Comparison of ENCODE assay signal across 28 cellular contexts in the genomic region with DNA sequence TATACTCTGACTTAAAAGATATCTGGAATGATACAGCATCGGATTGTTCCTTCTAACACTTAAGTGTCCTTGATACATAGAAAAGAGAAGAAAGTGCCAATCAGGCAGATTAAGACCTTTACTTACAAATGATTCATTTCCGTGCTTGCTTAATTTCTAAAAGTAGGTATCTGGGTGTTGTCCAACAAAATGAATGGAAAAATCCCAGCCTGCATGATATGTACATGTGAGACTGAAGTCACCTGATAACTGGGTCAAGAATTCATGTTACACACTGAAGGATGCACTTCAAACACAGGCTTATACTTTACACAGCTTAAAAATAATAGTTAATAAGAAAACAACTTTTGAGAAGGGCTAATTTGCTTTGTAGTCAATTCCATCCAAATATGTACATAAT. TPM values are rescaled to one million over a fixed set of nuclear protein-coding genes. Genes with fewer than 3 reads are reported as not detected.
"Had no signal": no experiment of that assay in that cellular context is flagged by ENCODE, and none has a peak within 500 bp of the region (broad histone marks: within the 10 kb centered on the region; RNA-seq: fewer than 3 reads in every experiment).

No MANE protein-coding gene starts in this region.

- H3K9me3 ChIP-seq: colonic mucosa, right lobe of liver, stomach, suprapubic skin, transverse colon, vagina had no signal

- H3K4me3 ChIP-seq: colonic mucosa, dorsolateral prefrontal cortex, right lobe of liver, skin epidermis, stomach, suprapubic skin, transverse colon, vagina had no signal

- ATAC-seq: activated CD8-positive, alpha-beta T cell treated with anti-CD3 and anti-CD28 coated beads, Interleukin-2, amount 10 ng/mL, durations not matched to agents 7 days and 5 days; activated naive CD8-positive, alpha-beta T cell treated with anti-CD3 and anti-CD28 coated beads, Interleukin-2, amount 50 U/mL, for 24 hours; effector memory CD8-positive, alpha-beta T cell; left cardiac atrium; right lobe of liver; stimulated activated memory B cell treated with anti-CD40 and anti-IgM and Interleukin-4, amounts not matched to agents 10 μg/mL and 1 μg/mL and 100 μg/mL, for 72 hours had no signal

- DNase-seq: activated CD4-positive, alpha-beta T cell treated with anti-CD3 and anti-CD28 coated beads, Interleukin-2, amount 10 ng/mL, durations not matched to agents 7 days and 5 days; activated CD4-positive, CD25-positive, alpha-beta regulatory T cell treated with anti-CD3 and anti-CD28 coated beads, Interleukin-2, amount 50 U/mL, for 72 hours; activated CD8-positive, alpha-beta T cell treated with anti-CD3 and anti-CD28 coated beads, Interleukin-2, amount 10 ng/mL, durations not matched to agents 7 days and 5 days; activated gamma-delta T cell; activated naive CD4-positive, alpha-beta T cell treated with anti-CD3 and anti-CD28 coated beads, Interleukin-2, amount 50 U/mL, for 16 hours; activated naive CD8-positive, alpha-beta T cell treated with anti-CD3 and anti-CD28 coated beads, Interleukin-2, amount 50 U/mL, for 24 hours; aorta; colonic mucosa; dorsolateral prefrontal cortex; effector memory CD8-positive, alpha-beta T cell; foreskin fibroblast; left cardiac atrium; naive B cell; occipital lobe; right lobe of liver; stimulated activated CD4-positive, alpha-beta T cell treated with anti-CD3 and anti-CD28 coated beads, Interleukin-2, amount 100 ng/mL, for 24 hours; stomach; T-helper 1 cell; transverse colon; WERI-Rb-1 had no signal

- H3K27ac ChIP-seq: colonic mucosa, dorsolateral prefrontal cortex, right lobe of liver, skin epidermis, stomach, suprapubic skin, transverse colon, vagina, WERI-Rb-1 had no signal

- H3K4me1 ChIP-seq: colonic mucosa, right lobe of liver, stomach, suprapubic skin, transverse colon, vagina had no signal

- H3K27me3 ChIP-seq: colonic mucosa, right lobe of liver, stomach, suprapubic skin, transverse colon, vagina had no signal

- FAIRE-seq: endothelial cell of umbilical vein, islet of Langerhans, TTC549 had no signal

- H3K36me3 ChIP-seq: colonic mucosa, right lobe of liver, stomach, suprapubic skin, transverse colon, vagina, WERI-Rb-1 had no signal

RNA-seq across cellular contexts. Expression of gene PLXDC2, which starts 25.2 kb away (rescaled TPM):
- total RNA-seq: activated CD4-positive, alpha-beta T cell treated with anti-CD3 and anti-CD28 coated beads, Interleukin-2, amount 10 ng/mL, durations not matched to agents 7 days and 5 days; activated T-helper 1 cell treated with anti-CD3 and anti-CD28 coated beads, Interleukin-12 subunit alpha, Interleukin-12 subunit beta, Interleukin-2, Interleukin-4 antibody, amounts not matched to agents 30 ng/mL and 10 ng/mL and 1 ng/mL, durations not matched to agents 14 hours and 24 hours and 36 hours had no signal
